20 cellular contexts compared by ENCODE assay signal in the genomic region with DNA sequence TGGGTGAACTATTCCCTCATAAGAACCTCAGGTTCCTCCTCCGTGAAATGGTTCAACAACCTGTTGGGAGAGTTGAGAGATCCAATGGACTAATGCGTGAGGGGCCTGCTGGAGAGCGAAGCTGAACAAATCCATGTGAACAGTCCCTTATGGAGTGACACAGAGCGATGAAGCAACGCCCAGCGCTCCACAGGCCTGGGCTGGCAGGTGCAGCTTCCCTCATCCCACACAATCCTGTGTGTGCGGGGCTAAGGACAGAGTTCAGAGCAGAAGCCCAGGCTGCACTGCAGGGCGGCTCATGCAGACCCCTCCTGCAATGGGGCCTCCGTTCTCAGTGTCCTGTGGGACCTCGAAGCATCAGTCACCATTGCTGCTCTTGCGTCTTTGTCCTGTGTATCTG.
DNase-seq lines count a peak whose midpoint lies in the region; ATAC-seq, FAIRE-seq and TF ChIP-seq lines count a peak whose summit lies in the region.
"Had no signal": no experiment of that assay in that cellular context is flagged by ENCODE, and none has a peak within 500 bp of the region (broad histone marks: within the 10 kb centered on the region; RNA-seq: fewer than 3 reads in every experiment).

No MANE protein-coding gene starts in this region.

- H3K4me3 ChIP-seq in HEK293 (ENCODE audit: low read depth, low read length) (no peak overlapping the region), kidney (ENCODE audit: low read length in 2 of 2) (no peak overlapping the region)
- H3K4me3 ChIP-seq: BLaER1, GM23248 had no signal

- peaks cover 79% of the 10 kb centered on the region for H3K27me3 Mint-ChIP-seq in type B pancreatic cell

- H3K27ac ChIP-seq in HEK293 (ENCODE audit: extremely low read depth, low read depth, low read length): no peak overlapping the region
- no peak overlapping the region for H3K27ac ChIP-seq in kidney (ENCODE audit: low read depth in 2 of 2, low read length in 2 of 2)
- H3K27ac ChIP-seq: BLaER1, C4-2B, GM23248 had no signal

- H3K4me1 Mint-ChIP-seq in type B pancreatic cell (ENCODE audit: unreplicated experiment): peaks cover 17% of the 10 kb centered on the region

- H3K36me3 Mint-ChIP-seq in type B pancreatic cell: no peaks in the 10 kb centered on the region
- H3K36me3 Mint-ChIP-seq: CD4-positive, CD25-positive, alpha-beta regulatory T cell; CD8-positive, alpha-beta T cell had no signal

- intact Hi-C loops in kidney (cut with DNase I): no loop called here

- no peak overlapping the region for H3K9ac ChIP-seq in kidney (ENCODE audit: low read length in 2 of 2)
- H3K9ac ChIP-seq: BLaER1, GM23248 had no signal

- DNase-seq in HTR-8/SVneo (ENCODE audit: insufficient read length, low spot score): no peak
- peak; percentile 53 for DNase-seq in kidney
- DNase-seq in type B pancreatic cell (ENCODE audit: extremely low spot score, unreplicated experiment): peak; percentile 50
- DNase-seq: Caco-2; CD4-positive, CD25-positive, alpha-beta regulatory T cell; DMS153; DND-41; GM23248; H7; HCEC 1CT had no signal

- POLR2A ChIA-PET in HEK293 (lab: Yijun Ruan, JAX): no interaction called here

- no peak overlapping the region for H3K27ac Mint-ChIP-seq in type B pancreatic cell
- H3K27ac Mint-ChIP-seq: B cell; CD4-positive, CD25-positive, alpha-beta regulatory T cell; CD8-positive, alpha-beta T cell had no signal

- FAIRE-seq in HTR-8/SVneo (lab: Jason Lieb, UNC): peak; percentile 62
- FAIRE-seq in kidney (lab: Jason Lieb, UNC): no peak
- FAIRE-seq: G401.6, GM12892, H1 had no signal

- H3K9me3 ChIP-seq in HEK293 (ENCODE audit: control insufficient read depth, insufficient read depth, low read depth, low read length) (no peaks in the 10 kb centered on the region), kidney (ENCODE audit: control insufficient read depth in 1 of 2, low read length in 2 of 2) (no peaks in the 10 kb centered on the region)
- H3K9me3 ChIP-seq: BLaER1, Caco-2 had no signal

- no peaks in the 10 kb centered on the region for H3K9me3 Mint-ChIP-seq in type B pancreatic cell
- H3K9me3 Mint-ChIP-seq: CD8-positive, alpha-beta T cell had no signal

- H3K4me1 ChIP-seq in HEK293 (ENCODE audit: control insufficient read depth, insufficient read depth, low read length) (no peaks in the 10 kb centered on the region), kidney (ENCODE audit: control insufficient read depth in 1 of 2, insufficient read depth in 1 of 2, low read depth in 1 of 2, low read length in 2 of 2) (no peaks in the 10 kb centered on the region)
- H3K4me1 ChIP-seq: Caco-2 had no signal

- ATAC-seq in HG03097 (IDR thresholded peaks at IDR 0.05; ENCODE audit: low FRiP score, unreplicated experiment) (no peak), GM21825 (IDR thresholded peaks at IDR 0.05; ENCODE audit: unreplicated experiment) (no peak)
- ATAC-seq: CD8-positive, alpha-beta T cell had no signal

- no peaks in the 10 kb centered on the region for H3K36me3 ChIP-seq in HEK293 (ENCODE audit: control insufficient read depth in 2 of 2, insufficient read depth in 1 of 2, low read length in 2 of 2)
- no peaks in the 10 kb centered on the region for H3K36me3 ChIP-seq in kidney (ENCODE audit: control insufficient read depth in 1 of 2, insufficient read depth in 2 of 2, low read length in 2 of 2)
- H3K36me3 ChIP-seq: BLaER1 had no signal

- CTCF ChIA-PET in HEK293 (lab: Yijun Ruan, JAX): interaction anchor here (0.6 kb wide), 1 partner anchor 45 kb away, joined by 3 read pairs; no protein-coding TSS in a partner anchor

- TF ChIP-seq CTCF in HEK293 (tag by site-specific recombination; IDR thresholded peaks at IDR 0.05) (no peak), kidney (IDR thresholded peaks at IDR 0.05; ENCODE audit: borderline replicate concordance, extremely low read depth, insufficient read depth) (no peak), type B pancreatic cell (conservative IDR thresholded peaks at IDR 0.05) (no peak)

- no peak overlapping the region for H3K4me3 Mint-ChIP-seq in type B pancreatic cell
- H3K4me3 Mint-ChIP-seq: B cell; CD4-positive, CD25-positive, alpha-beta regulatory T cell; CD8-positive, alpha-beta T cell had no signal

TF ChIP-seq in HEK293, 187 proteins besides CTCF, POLR2A, EP300 and RAD21:
- TF ChIP-seq AEBP2 (tag by site-specific recombination; IDR thresholded peaks at IDR 0.05; ENCODE audit: borderline replicate concordance) (no peak), SCRT2 (tag by site-specific recombination; IDR thresholded peaks at IDR 0.05) (peak; percentile 13; the same call in 1 of the 2 replicates), ZNF266 (tag by site-specific recombination; IDR thresholded peaks at IDR 0.05; ENCODE audit: low read depth) (no peak), ZSCAN16 (tag by site-specific recombination; IDR thresholded peaks at IDR 0.05) (no peak)
